Comparison of ENCODE assay signal across 8 cellular contexts in the genomic region with DNA sequence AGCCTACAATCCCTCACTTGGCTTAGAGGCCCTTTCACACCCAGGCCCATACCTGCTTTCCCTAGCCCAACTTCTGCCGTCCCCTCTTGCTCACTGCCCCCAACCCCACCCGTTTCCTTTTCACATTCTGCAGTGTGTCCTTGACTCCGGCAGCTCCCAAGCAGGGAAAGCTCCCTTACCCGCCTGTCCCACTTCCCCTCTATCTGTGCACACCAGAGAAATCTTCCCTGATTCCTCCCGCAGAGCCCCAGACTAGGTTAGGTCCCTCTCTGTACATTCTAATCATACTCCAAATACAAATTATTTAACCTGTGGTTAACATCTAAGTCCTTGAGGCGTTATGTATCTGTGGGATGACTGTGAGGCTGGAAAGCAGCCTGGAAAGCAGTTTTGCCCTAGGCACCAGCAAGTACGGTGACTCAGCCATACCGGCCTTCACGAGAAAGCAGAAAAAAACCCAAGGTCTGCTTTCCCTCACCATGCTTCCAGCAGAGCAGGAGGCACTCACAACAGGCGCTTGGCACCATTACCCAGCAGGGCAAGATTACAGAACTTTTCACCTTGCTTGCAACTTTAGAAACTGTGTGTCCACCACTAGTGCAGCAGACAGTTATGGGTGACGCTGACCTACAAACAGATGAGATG. TPM values are rescaled to one million over a fixed set of nuclear protein-coding genes. Genes with fewer than 3 reads are reported as not detected.
DNase-seq lines count a peak whose midpoint lies in the region; ATAC-seq and TF ChIP-seq lines count a peak whose summit lies in the region.

No MANE protein-coding gene starts in this region.

- H3K79me2 ChIP-seq in PC-3 (ENCODE audit: low read length), result peaks cover 83% of the 10 kb centered on the region

- TF ChIP-seq EP300 in ovary (IDR thresholded peaks at IDR 0.05), result no peak

- in situ Hi-C loops in Caki2 (cut with HindIII; ENCODE audit: low pct_unique_long_range_greater_than_20kb, low sequenced_read_pairs), result no loop called here

- 11 to 19% (median 17%) methylated on average over 11 of the region's 11 CpGs for WGBS in ovary, 3 donors

- no peaks in the 10 kb centered on the region for H4K20me1 ChIP-seq in PC-3 (ENCODE audit: low read length)

- intact Hi-C loops in PC-3 (cut with micrococcal nuclease) (loop anchor here (1.0 to 2.0 kb wide), 2 partner anchors 21 to 24 kb away; no protein-coding TSS in a partner anchor), ovary (cut with DNase I) (no loop called here)

- H3K4me1 ChIP-seq in PC-3 (ENCODE audit: insufficient read depth, low read length) (peaks cover 55% of the 10 kb centered on the region), ovary (ENCODE audit: insufficient read depth) (peaks cover 13% of the 10 kb centered on the region), Peyer's patch (no peaks in the 10 kb centered on the region)

- CTCF ChIA-PET in PC-3 (lab: Charles Lee), result interaction anchor here (0.9 kb wide), 1 partner anchor 21 kb away, joined by 3 read pairs; no protein-coding TSS in a partner anchor

- DNase-seq in Caki2 (ENCODE audit: low read depth), result peak; percentile 85
- peak; percentile 98 for DNase-seq in PC-3
- DNase-seq in erythroblast (lab: John Stamatoyannopoulos, UW), result peak; percentile 16 to 36
- peak; percentile 59 to 65 (median 61) for DNase-seq in ovary
- no peak for DNase-seq in cerebellar nuclear complex (lab: John Stamatoyannopoulos, UW)
- DNase-seq in GM10266 (ENCODE audit: extremely low spot score), result no peak
- no peak for DNase-seq in Peyer's patch
- DNase-seq in NCI-H2029 treated with DMSO at 0.1 percent for 48 hours (lab: John Stamatoyannopoulos, UW), result no peak

- H3K27me3 ChIP-seq in PC-3 (ENCODE audit: low read length) (no peaks in the 10 kb centered on the region), ovary (no peaks in the 10 kb centered on the region), Peyer's patch (no peaks in the 10 kb centered on the region)

- peaks cover 19% of the 10 kb centered on the region for H3F3A ChIP-seq in PC-3 (ENCODE audit: low read length, unreplicated experiment)

- POLR2A ChIA-PET in PC-3 (lab: Charles Lee; ENCODE audit: unreplicated experiment), result no interaction called here

- TF ChIP-seq POLR2A in erythroblast (IDR thresholded peaks at IDR 0.05; ENCODE audit: low read length) (no peak), ovary (IDR thresholded peaks at IDR 0.05) (no peak), Peyer's patch (IDR thresholded peaks at IDR 0.05) (no peak)

- TF ChIP-seq CTCF in PC-3 (conservative IDR thresholded peaks at IDR 0.05; ENCODE audit: low read depth, low read length) (no peak), ovary (IDR thresholded peaks at IDR 0.05) (no peak), GM10266 (IDR thresholded peaks at IDR 0.05; ENCODE audit: control insufficient read depth, insufficient read depth, low read depth, missing control alignments) (no peak), Peyer's patch (IDR thresholded peaks at IDR 0.05) (no peak)

- no TSS peak for BruUV-seq in PC-3 (replicated peaks; lab: Mats Ljungman, UMichigan)

- H3K36me3 ChIP-seq in PC-3 (ENCODE audit: low read depth, low read length), result no peaks in the 10 kb centered on the region
- H3K36me3 ChIP-seq in ovary, result no peaks in the 10 kb centered on the region
- H3K36me3 ChIP-seq in Peyer's patch, result no peaks in the 10 kb centered on the region

- peak; percentile 87 for ATAC-seq in PC-3

- H3K4me3 ChIP-seq in PC-3 (ENCODE audit: low read length), result peak overlapping the region; percentile 42
- H3K4me3 ChIP-seq in ovary, result no peak overlapping the region
- H3K4me3 ChIP-seq in Peyer's patch, result no peak overlapping the region

- H3K9me2 ChIP-seq in PC-3 (replicated peaks; ENCODE audit: low read length), result no peaks in the 10 kb centered on the region

- H3K9me3 ChIP-seq in PC-3 (ENCODE audit: low read length), result no peaks in the 10 kb centered on the region
- H3K9me3 ChIP-seq in ovary, result no peaks in the 10 kb centered on the region
- H3K9me3 ChIP-seq in Peyer's patch, result no peaks in the 10 kb centered on the region

- H3K9ac ChIP-seq in PC-3 (ENCODE audit: low read length), result peak overlapping the region; percentile 62

- H3K27ac ChIP-seq in PC-3 (ENCODE audit: low read length) (peak overlapping the region; percentile 95), ovary (peak overlapping the region in 1 of 2 donors; percentile 11), Peyer's patch (peak overlapping the region in 1 of 4 donors; percentile 51)

- no peak overlapping the region; the same call in 1 of the 2 replicates for H2AFZ ChIP-seq in PC-3 (ENCODE audit: low read length)

- peak overlapping the region; percentile 80 for H3K4me2 ChIP-seq in PC-3 (ENCODE audit: low read length)

RNA-seq across cellular contexts. Expression of a gene that starts 22.3 kb away (rescaled TPM):
- total RNA-seq in Caki2 (2014; rRNA removed; shearing (Covaris generic); ENCODE audit: low replicate concordance), result 5.8 and 13.0 TPM in 2 replicates
- total RNA-seq in PC-3 (2014; rRNA removed) (57.2 and 62.7 TPM in 2 replicates), ovary (10 to 100 TPM; 14.7 to 84.4 (median 41.8) TPM), Peyer's patch (100 to 1,000 TPM in 1 of 4 donors, 10 to 100 TPM in 3; 40.3 to 101 (median 78.6) TPM)
- 100 to 1,000 TPM in 1 of 2 donors, 10 to 100 TPM in 1; 26.9 to 191 TPM for polyA plus RNA-seq in ovary

Comparison
In these comparisons a context has a peak if more than half of its experiments do, and no peak if none do; other contexts are left out.
1. DNase-seq: peak in Caki2 (single experiment), PC-3 (single experiment), erythroblast (2 of 2) and ovary (5 of 5); none in cerebellar nuclear complex (0 of 2), GM10266 (single experiment), Peyer's patch (0 of 3) and NCI-H2029 treated with DMSO at 0.1 percent for 48 hours (single experiment).